In genomic region chr21:37380349-37381323, GRCh38 we compare ENCODE assay signal across 9 cellular contexts. TPM values are rescaled to one million over a fixed set of nuclear protein-coding genes. Genes with fewer than 3 reads are reported as not detected.
DNase-seq lines count a peak whose midpoint lies in the region; ATAC-seq and TF ChIP-seq lines count a peak whose summit lies in the region.
"Had no signal": no experiment of that assay in that cellular context is flagged by ENCODE, and none has a peak within 500 bp of the region (broad histone marks: within the 10 kb centered on the region; RNA-seq: fewer than 3 reads in every experiment).

No MANE protein-coding gene starts in this region.

- H3K9me3 Mint-ChIP-seq in activated CD4-positive, alpha-beta T cell treated with anti-CD3 and anti-CD28 coated beads, Interleukin-2, amount 10 ng/mL, durations not matched to agents 24 days and 14 days, result no peaks in the 10 kb centered on the region
- H3K9me3 Mint-ChIP-seq in T-cell, result peaks cover 0 to 6% (median 6%) of the 10 kb centered on the region in 3 donors

- H3K27me3 ChIP-seq in hepatocyte (no peaks in the 10 kb centered on the region), stomach (no peaks in the 10 kb centered on the region)
- H3K27me3 ChIP-seq: BLaER1 had no signal

- peaks cover 100% of the 10 kb centered on the region for H4K20me1 ChIP-seq in hepatocyte (ENCODE audit: insufficient read depth, poor library complexity, severe bottlenecking)

- POLR2A ChIA-PET in T-cell (lab: Charles Lee), result interaction anchor here (0.6 to 1.0 kb wide), 4 partner anchors 10 to 426 kb away, joined by 3 to 7 read pairs (median 4); no protein-coding TSS in a partner anchor

- DNase-seq in activated CD4-positive, alpha-beta T cell treated with anti-CD3 and anti-CD28 coated beads, Interleukin-2, amount 10 ng/mL, durations not matched to agents 24 days and 14 days, result no peak
- DNase-seq in activated CD4-positive, alpha-beta T cell treated with anti-CD3 and anti-CD28 coated beads for 1 hour, result no peak
- no peak for DNase-seq in T-cell
- DNase-seq in hepatocyte (ENCODE audit: low spot score), result no peak
- DNase-seq in stomach, result peak; percentile 58
- no peak for DNase-seq in GF-D8 (lab: John Stamatoyannopoulos, UW)
- DNase-seq in COR-L47 (lab: John Stamatoyannopoulos, UW), result no peak
- DNase-seq in AG20443 (ENCODE audit: low spot score), result no peak

- intact Hi-C loops in activated CD4-positive, alpha-beta T cell treated with anti-CD3 and anti-CD28 coated beads, Interleukin-2, amount 10 ng/mL, durations not matched to agents 24 days and 14 days (cut with micrococcal nuclease), result no loop called here
- intact Hi-C loops in stomach (cut with DNase I; ENCODE audit: low total_unique reads), result no loop called here

- TF ChIP-seq POLR2A in stomach (IDR thresholded peaks at IDR 0.05), result no peak

- CTCF ChIA-PET in T-cell (lab: Charles Lee), result no interaction called here

- no peaks in the 10 kb centered on the region for H3K9me3 ChIP-seq in hepatocyte (ENCODE audit: low read depth)
- H3K9me3 ChIP-seq in stomach, result no peaks in the 10 kb centered on the region

- no peak for ATAC-seq in T-cell (replicated peaks in 1 of 4)

- H3K4me1 ChIP-seq in hepatocyte (ENCODE audit: insufficient read depth) (peaks cover 21% of the 10 kb centered on the region), stomach (peaks cover 64 to 99% (median 82%) of the 10 kb centered on the region in 4 donors)

- no peak for TF ChIP-seq EP300 in stomach (IDR thresholded peaks at IDR 0.05)

- no peaks in the 10 kb centered on the region for H3K36me3 ChIP-seq in hepatocyte (replicated peaks; ENCODE audit: insufficient read depth, low read depth)
- H3K36me3 ChIP-seq in stomach, result no peaks in the 10 kb centered on the region

- no peak overlapping the region for H3K4me3 Mint-ChIP-seq in activated CD4-positive, alpha-beta T cell treated with anti-CD3 and anti-CD28 coated beads, Interleukin-2, amount 10 ng/mL, durations not matched to agents 24 days and 14 days
- peak overlapping the region in 1 of 3 donors; percentile 68 for H3K4me3 Mint-ChIP-seq in T-cell

- H3K27ac ChIP-seq in hepatocyte, result peak overlapping the region; percentile 48
- peak overlapping the region in 2 of 5 donors; percentile 14 to 30 for H3K27ac ChIP-seq in stomach
- H3K27ac ChIP-seq: BLaER1 had no signal

- peak overlapping the region; percentile 18 for H3K27ac Mint-ChIP-seq in activated CD4-positive, alpha-beta T cell treated with anti-CD3 and anti-CD28 coated beads, Interleukin-2, amount 10 ng/mL, durations not matched to agents 24 days and 14 days
- peak overlapping the region; percentile 19 to 36 for H3K27ac Mint-ChIP-seq in T-cell

- H3K79me2 ChIP-seq in hepatocyte, result peaks cover 100% of the 10 kb centered on the region

- peaks cover 70% of the 10 kb centered on the region for H3K4me1 Mint-ChIP-seq in activated CD4-positive, alpha-beta T cell treated with anti-CD3 and anti-CD28 coated beads, Interleukin-2, amount 10 ng/mL, durations not matched to agents 24 days and 14 days
- peaks cover 89 to 91% (median 91%) of the 10 kb centered on the region in 3 donors for H3K4me1 Mint-ChIP-seq in T-cell

- H3K4me3 ChIP-seq in hepatocyte (no peak overlapping the region), stomach (no peak overlapping the region)
- H3K4me3 ChIP-seq: BLaER1 had no signal

- 65% methylated on average over 8 of the region's 8 CpGs for WGBS in hepatocyte (ENCODE audit: low lambda C conversion rate, missing lambda C conversion rate)
- 35 to 43% (median 41%) methylated on average over 8 of the region's 8 CpGs for WGBS in stomach, 5 donors

- H3K27me3 Mint-ChIP-seq in activated CD4-positive, alpha-beta T cell treated with anti-CD3 and anti-CD28 coated beads, Interleukin-2, amount 10 ng/mL, durations not matched to agents 24 days and 14 days, result no peaks in the 10 kb centered on the region
- H3K27me3 Mint-ChIP-seq in T-cell, result no peaks in the 10 kb centered on the region

- H3K9me2 ChIP-seq in hepatocyte (replicated peaks; ENCODE audit: insufficient read depth), result no peaks in the 10 kb centered on the region

- H3K36me3 Mint-ChIP-seq in activated CD4-positive, alpha-beta T cell treated with anti-CD3 and anti-CD28 coated beads, Interleukin-2, amount 10 ng/mL, durations not matched to agents 24 days and 14 days (ENCODE audit: low read depth), result peaks cover 24% of the 10 kb centered on the region
- H3K36me3 Mint-ChIP-seq in T-cell, result peaks cover 18% of the 10 kb centered on the region

- TF ChIP-seq CTCF in hepatocyte (IDR thresholded peaks at IDR 0.05; ENCODE audit: poor library complexity), result no peak
- no peak for TF ChIP-seq CTCF in stomach (IDR thresholded peaks at IDR 0.05)

- no peak overlapping the region for H2AFZ ChIP-seq in hepatocyte

- H3K4me2 ChIP-seq in hepatocyte, result peak overlapping the region; percentile 1
- H3K4me2 ChIP-seq: BLaER1 had no signal

RNA-seq across cellular contexts. Expression of gene DYRK1A, which starts 14.1 kb away (rescaled TPM):
- 60.9 and 64.9 TPM in 2 replicates for total RNA-seq in activated CD4-positive, alpha-beta T cell treated with anti-CD3 and anti-CD28 coated beads, Interleukin-2, amount 10 ng/mL, durations not matched to agents 24 days and 14 days
- total RNA-seq in T-cell, result 100 to 1,000 TPM; 113 to 149 (median 115) TPM
- 72.6 and 85.2 TPM in 2 replicates for total RNA-seq in hepatocyte
- 4.9 and 6.7 TPM in 2 replicates for polyA plus RNA-seq in hepatocyte
- total RNA-seq in stomach, result 100 to 1,000 TPM in 2 of 5 donors, 10 to 100 TPM in 3; 58.3 to 124 (median 99.4) TPM
- polyA plus RNA-seq in stomach, result 10 to 100 TPM; 10.1 to 19.0 (median 16.3) TPM
